24 cellular contexts compared by ENCODE assay signal in genomic region chr3:149538371-149538770, GRCh38.
"Had no signal": no experiment of that assay in that cellular context is flagged by ENCODE, and none has a peak within 500 bp of the region (broad histone marks: within the 10 kb centered on the region; RNA-seq: fewer than 3 reads in every experiment).

No MANE protein-coding gene starts in this region.

- FAIRE-seq: TTC549 had no signal

- H3K36me3 Mint-ChIP-seq: activated CD8-positive, alpha-beta memory T cell treated with anti-CD3 and anti-CD28 coated beads, Interleukin-2, amount 10 ng/mL, durations not matched to agents 7 days and 5 days; activated naive CD8-positive, alpha-beta T cell; T-cell had no signal

- H3K27ac ChIP-seq: KMS-11 had no signal

- H3K4me1 Mint-ChIP-seq: activated B cell treated with CpG ODN at 0.5 μM for 24 hours; activated CD4-positive, alpha-beta T cell treated with anti-CD3 and anti-CD28 coated beads, Interleukin-2, amount 10 ng/mL, durations not matched to agents 24 days and 14 days; activated CD8-positive, alpha-beta memory T cell treated with anti-CD3 and anti-CD28 coated beads, Interleukin-2, amount 10 ng/mL, durations not matched to agents 7 days and 5 days; T-cell had no signal

- DNase-seq: activated B cell treated with CpG ODN at 0.5 μM for 24 hours; activated CD4-positive, alpha-beta T cell treated with anti-CD3 and anti-CD28 coated beads for 1 hour; activated CD4-positive, alpha-beta T cell treated with anti-CD3 and anti-CD28 coated beads, Interleukin-2, amount 10 ng/mL, durations not matched to agents 24 days and 14 days; activated CD4-positive, alpha-beta T cell treated with anti-CD3 and anti-CD28 coated beads, Interleukin-2, amount 50 U/mL, for 48 hours; activated CD8-positive, alpha-beta memory T cell treated with anti-CD3 and anti-CD28 coated beads, Interleukin-2, amount 10 ng/mL, durations not matched to agents 7 days and 5 days; activated gamma-delta T cell; activated naive CD4-positive, alpha-beta T cell treated with anti-CD3 and anti-CD28 coated beads for 36 hours; activated T-cell treated with anti-CD3 and anti-CD28 coated beads, Interleukin-2, amount 50 U/mL, for 24 hours; cerebellar nuclear complex; NCI-H1092; NCI-H1417; NCI-H1930; NCI-H345; NCI-H510A; NCI-H526 treated with DMSO at 0.1 percent for 48 hours; NCI-H82; Right ventricle myocardium superior; RPMI8226; T-cell; T-helper 2 cell; T1000 had no signal

- H3K9ac ChIP-seq: KMS-11 had no signal

- H3K27ac Mint-ChIP-seq: activated B cell treated with CpG ODN at 0.5 μM for 24 hours; activated CD4-positive, alpha-beta T cell treated with anti-CD3 and anti-CD28 coated beads, Interleukin-2, amount 10 ng/mL, durations not matched to agents 24 days and 14 days; activated CD8-positive, alpha-beta memory T cell treated with anti-CD3 and anti-CD28 coated beads, Interleukin-2, amount 10 ng/mL, durations not matched to agents 7 days and 5 days; activated naive CD4-positive, alpha-beta T cell treated with anti-CD3 and anti-CD28 coated beads for 36 hours; activated naive CD8-positive, alpha-beta T cell; activated T-cell treated with anti-CD3 and anti-CD28 coated beads, Interleukin-2, amount 50 U/mL, for 24 hours; T-cell had no signal

- ATAC-seq: activated CD8-positive, alpha-beta memory T cell treated with anti-CD3 and anti-CD28 coated beads, Interleukin-2, amount 10 ng/mL, durations not matched to agents 7 days and 5 days; T-cell had no signal

- H3K4me2 ChIP-seq: KMS-11 had no signal

- H3K9me3 Mint-ChIP-seq: activated B cell treated with CpG ODN at 0.5 μM for 24 hours; activated CD4-positive, alpha-beta T cell treated with anti-CD3 and anti-CD28 coated beads, Interleukin-2, amount 10 ng/mL, durations not matched to agents 24 days and 14 days; activated naive CD4-positive, alpha-beta T cell treated with anti-CD3 and anti-CD28 coated beads for 36 hours; activated T-cell treated with anti-CD3 and anti-CD28 coated beads, Interleukin-2, amount 50 U/mL, for 24 hours; T-cell had no signal

- H3K4me3 Mint-ChIP-seq: activated B cell treated with CpG ODN at 0.5 μM for 24 hours; activated CD4-positive, alpha-beta T cell treated with anti-CD3 and anti-CD28 coated beads, Interleukin-2, amount 10 ng/mL, durations not matched to agents 24 days and 14 days; activated CD8-positive, alpha-beta memory T cell treated with anti-CD3 and anti-CD28 coated beads, Interleukin-2, amount 10 ng/mL, durations not matched to agents 7 days and 5 days; activated naive CD4-positive, alpha-beta T cell treated with anti-CD3 and anti-CD28 coated beads for 36 hours; activated naive CD8-positive, alpha-beta T cell; activated T-cell treated with anti-CD3 and anti-CD28 coated beads, Interleukin-2, amount 50 U/mL, for 24 hours; T-cell had no signal
